ENCODE assay signal across 1 cellular context in the genomic region with DNA sequence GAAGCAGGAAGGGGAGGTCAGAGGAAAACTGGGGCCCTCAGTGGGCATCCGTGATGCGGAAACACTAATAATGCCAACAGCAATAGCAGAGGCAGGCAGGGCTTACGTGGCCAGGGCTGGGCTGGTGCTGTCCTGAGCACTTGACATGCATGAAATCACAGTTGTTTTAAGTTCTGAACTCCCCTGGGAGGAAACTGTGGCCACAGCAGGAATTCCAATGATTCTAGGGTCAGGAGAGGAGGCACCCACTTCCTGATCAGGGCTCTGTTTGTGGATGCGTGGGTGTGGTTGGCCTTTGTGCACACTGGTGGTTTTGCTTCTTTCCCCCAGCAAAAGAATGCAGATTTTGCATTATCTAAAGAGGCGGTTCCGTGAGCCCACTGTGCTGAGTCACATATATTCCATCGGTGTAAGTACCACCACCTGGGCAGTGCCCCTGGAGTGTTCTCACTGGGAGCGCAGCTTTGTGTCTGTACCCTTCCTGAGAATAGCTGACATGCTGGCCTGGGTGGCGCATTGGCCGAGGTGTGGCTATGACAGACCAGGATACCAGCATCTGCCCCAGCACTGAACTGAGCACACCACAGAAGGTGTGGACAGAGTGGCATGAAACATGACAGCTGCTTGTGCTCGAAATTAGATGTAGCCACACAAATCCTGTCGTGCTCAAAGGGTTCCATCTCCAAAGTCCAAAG.
TF ChIP-seq lines count a peak whose summit lies in the region.

No MANE protein-coding gene starts in this region.

TF ChIP-seq in SK-N-SH, 30 proteins besides CTCF, POLR2A, EP300 and RAD21 (continued from another document):
- TF ChIP-seq, protein P1, sequence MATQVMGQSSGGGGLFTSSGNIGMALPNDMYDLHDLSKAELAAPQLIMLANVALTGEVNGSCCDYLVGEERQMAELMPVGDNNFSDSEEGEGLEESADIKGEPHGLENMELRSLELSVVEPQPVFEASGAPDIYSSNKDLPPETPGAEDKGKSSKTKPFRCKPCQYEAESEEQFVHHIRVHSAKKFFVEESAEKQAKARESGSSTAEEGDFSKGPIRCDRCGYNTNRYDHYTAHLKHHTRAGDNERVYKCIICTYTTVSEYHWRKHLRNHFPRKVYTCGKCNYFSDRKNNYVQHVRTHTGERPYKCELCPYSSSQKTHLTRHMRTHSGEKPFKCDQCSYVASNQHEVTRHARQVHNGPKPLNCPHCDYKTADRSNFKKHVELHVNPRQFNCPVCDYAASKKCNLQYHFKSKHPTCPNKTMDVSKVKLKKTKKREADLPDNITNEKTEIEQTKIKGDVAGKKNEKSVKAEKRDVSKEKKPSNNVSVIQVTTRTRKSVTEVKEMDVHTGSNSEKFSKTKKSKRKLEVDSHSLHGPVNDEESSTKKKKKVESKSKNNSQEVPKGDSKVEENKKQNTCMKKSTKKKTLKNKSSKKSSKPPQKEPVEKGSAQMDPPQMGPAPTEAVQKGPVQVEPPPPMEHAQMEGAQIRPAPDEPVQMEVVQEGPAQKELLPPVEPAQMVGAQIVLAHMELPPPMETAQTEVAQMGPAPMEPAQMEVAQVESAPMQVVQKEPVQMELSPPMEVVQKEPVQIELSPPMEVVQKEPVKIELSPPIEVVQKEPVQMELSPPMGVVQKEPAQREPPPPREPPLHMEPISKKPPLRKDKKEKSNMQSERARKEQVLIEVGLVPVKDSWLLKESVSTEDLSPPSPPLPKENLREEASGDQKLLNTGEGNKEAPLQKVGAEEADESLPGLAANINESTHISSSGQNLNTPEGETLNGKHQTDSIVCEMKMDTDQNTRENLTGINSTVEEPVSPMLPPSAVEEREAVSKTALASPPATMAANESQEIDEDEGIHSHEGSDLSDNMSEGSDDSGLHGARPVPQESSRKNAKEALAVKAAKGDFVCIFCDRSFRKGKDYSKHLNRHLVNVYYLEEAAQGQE (IDR thresholded peaks at IDR 0.05; ENCODE audit: low read depth, low read length), result no peak
- TF ChIP-seq TAF1 (IDR thresholded peaks at IDR 0.05; ENCODE audit: borderline replicate concordance, low read depth, low read length) (no peak), MEF2A (IDR thresholded peaks at IDR 0.05; ENCODE audit: borderline replicate concordance, low read depth) (no peak)
TF ChIP-seq in SK-N-SH: peak in this region for 0.
